Comparison of ENCODE assay signal across 15 cellular contexts in genomic region chr12:43292699-43293098, GRCh38.
DNase-seq lines count a peak whose midpoint lies in the region; ATAC-seq and TF ChIP-seq lines count a peak whose summit lies in the region.
"Had no signal": no experiment of that assay in that cellular context is flagged by ENCODE, and none has a peak within 500 bp of the region (broad histone marks: within the 10 kb centered on the region; RNA-seq: fewer than 3 reads in every experiment).

No MANE protein-coding gene starts in this region.

- H3K9me3 ChIP-seq in smooth muscle cell (replicated peaks; ENCODE audit: low read depth) (no peaks in the 10 kb centered on the region), T-helper 17 cell (ENCODE audit: control insufficient read depth, low read length, poor library complexity, severe bottlenecking) (no peaks in the 10 kb centered on the region)
- H3K9me3 ChIP-seq: ascending aorta had no signal

- TF ChIP-seq CTCF in astrocyte of the spinal cord (IDR thresholded peaks at IDR 0.05; ENCODE audit: low read depth, low read length) (no peak), foreskin keratinocyte (conservative IDR thresholded peaks at IDR 0.05) (no peak), smooth muscle cell (IDR thresholded peaks at IDR 0.05; ENCODE audit: borderline replicate concordance, insufficient read depth, poor library complexity, severe bottlenecking) (no peak)

- H3K4me3 ChIP-seq in astrocyte of the spinal cord (ENCODE audit: low read depth, low read length) = no peak overlapping the region
- H3K4me3 ChIP-seq in smooth muscle cell = no peak overlapping the region
- H3K4me3 ChIP-seq: ascending aorta had no signal

- peak overlapping the region; percentile 8 for H3K4me2 ChIP-seq in smooth muscle cell

- H3K27me3 Mint-ChIP-seq in T-helper 17 cell = no peaks in the 10 kb centered on the region
- H3K27me3 Mint-ChIP-seq: CD4-positive, alpha-beta T cell; T-cell had no signal

- H3K27me3 ChIP-seq in foreskin keratinocyte = no peaks in the 10 kb centered on the region
- no peaks in the 10 kb centered on the region for H3K27me3 ChIP-seq in smooth muscle cell (ENCODE audit: low read depth)
- H3K27me3 ChIP-seq: ascending aorta had no signal

- no peaks in the 10 kb centered on the region for H3K36me3 ChIP-seq in smooth muscle cell (ENCODE audit: low read depth)
- H3K36me3 ChIP-seq: ascending aorta had no signal

- H3K27ac Mint-ChIP-seq in T-helper 17 cell = no peak overlapping the region
- H3K27ac Mint-ChIP-seq: CD4-positive, alpha-beta T cell; immature natural killer cell; T-cell had no signal

- no peak overlapping the region for H3K9ac ChIP-seq in smooth muscle cell (ENCODE audit: low read depth)

- DNase-seq in HT1080 (ENCODE audit: low read depth) = peak; percentile 48
- peak; percentile 63 for DNase-seq in astrocyte of the spinal cord (ENCODE audit: low read depth, low spot score)
- DNase-seq in foreskin keratinocyte = peak in 1 of 2 donors; percentile 41
- no peak for DNase-seq in smooth muscle cell (lab: John Stamatoyannopoulos, UW; ENCODE audit: unreplicated experiment)
- no peak for DNase-seq in NCI-H1436 treated with DMSO at 0.1 percent for 48 hours (lab: John Stamatoyannopoulos, UW)
- DNase-seq in T-helper 17 cell = no peak
- DNase-seq in NCI-H345 (lab: John Stamatoyannopoulos, UW) = no peak
- DNase-seq: activated CD4-positive, CD25-positive, alpha-beta regulatory T cell; activated effector memory CD4-positive, alpha-beta T cell treated with anti-CD3 and anti-CD28 coated beads, Interleukin-2, amount 50 U/mL, for 16 hours; CD4-positive, alpha-beta T cell; immature natural killer cell; NCI-H1930; T-cell had no signal

- no peaks in the 10 kb centered on the region for H3K4me1 Mint-ChIP-seq in T-helper 17 cell
- H3K4me1 Mint-ChIP-seq: immature natural killer cell, T-cell had no signal

- peak; percentile 71 for ATAC-seq in foreskin keratinocyte
- ATAC-seq in T-helper 17 cell = no peak
- ATAC-seq: T-cell had no signal

- H3K79me2 ChIP-seq in smooth muscle cell (ENCODE audit: low read depth) = no peaks in the 10 kb centered on the region

- 71% methylated on average over 2 of the region's 2 CpGs for WGBS in smooth muscle cell (ENCODE audit: low lambda C conversion rate)

- peaks cover 12% of the 10 kb centered on the region for H3F3A ChIP-seq in smooth muscle cell (ENCODE audit: low read depth)

- H2AFZ ChIP-seq in smooth muscle cell (ENCODE audit: low read depth) = peak overlapping the region; percentile 21

- H4K20me1 ChIP-seq in smooth muscle cell (ENCODE audit: low read depth) = no peaks in the 10 kb centered on the region

- no peak overlapping the region for H3K4me3 Mint-ChIP-seq in T-helper 17 cell
- H3K4me3 Mint-ChIP-seq: CD4-positive, alpha-beta T cell; immature natural killer cell; T-cell had no signal

- H3K27ac ChIP-seq in foreskin keratinocyte = no peak overlapping the region
- H3K27ac ChIP-seq in smooth muscle cell (ENCODE audit: low read depth) = peak overlapping the region; percentile 60
- H3K27ac ChIP-seq: ascending aorta, RWPE1 had no signal

- no peaks in the 10 kb centered on the region for H3K36me3 Mint-ChIP-seq in T-helper 17 cell (ENCODE audit: low read depth)
- H3K36me3 Mint-ChIP-seq: immature natural killer cell, T-cell had no signal

- peaks cover 5% of the 10 kb centered on the region for H3K4me1 ChIP-seq in foreskin keratinocyte
- peaks cover 21% of the 10 kb centered on the region for H3K4me1 ChIP-seq in smooth muscle cell (ENCODE audit: low read depth)
- H3K4me1 ChIP-seq: ascending aorta had no signal

- in situ Hi-C loops in astrocyte of the spinal cord (cut with HindIII; ENCODE audit: low sequenced_read_pairs) = no loop called here

Comparison
In these comparisons a context has a peak if more than half of its experiments do, and no peak if none do; other contexts are left out.
1. DNase-seq: peak in HT1080 (single experiment) and astrocyte of the spinal cord (single experiment); none in smooth muscle cell (single experiment), NCI-H1436 treated with DMSO at 0.1 percent for 48 hours (single experiment), T-helper 17 cell (0 of 3) and NCI-H345 (single experiment).